Comparison of ENCODE assay signal across 19 cellular contexts in the genomic region with DNA sequence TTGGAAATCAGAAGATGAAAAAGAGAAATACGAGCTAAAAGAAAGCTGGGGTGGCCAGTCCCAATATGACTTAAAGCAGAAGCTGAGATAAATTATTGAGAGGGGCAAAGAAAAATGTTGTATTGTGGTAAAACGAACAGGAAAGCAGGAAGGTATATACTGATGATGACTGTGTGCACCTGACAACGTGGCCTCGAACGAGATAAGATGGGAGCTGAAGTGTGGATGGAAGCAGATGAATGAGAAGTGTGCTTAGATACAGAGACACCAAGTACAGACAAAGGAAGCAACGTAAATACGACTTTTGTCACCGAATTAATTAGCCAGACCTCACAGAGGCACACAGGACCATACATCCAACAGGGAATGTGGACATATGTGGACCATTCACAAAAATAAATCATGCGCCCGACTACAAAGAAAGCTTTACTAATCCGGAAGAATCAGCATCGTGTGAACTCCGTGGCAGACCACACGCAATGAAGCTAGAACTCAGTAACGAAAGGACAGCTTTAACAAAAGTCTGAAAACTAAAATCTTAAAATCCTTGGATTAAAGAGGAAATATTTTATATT.
DNase-seq lines count a peak whose midpoint lies in the region; ATAC-seq and TF ChIP-seq lines count a peak whose summit lies in the region.
"Had no signal": no experiment of that assay in that cellular context is flagged by ENCODE, and none has a peak within 500 bp of the region (broad histone marks: within the 10 kb centered on the region; RNA-seq: fewer than 3 reads in every experiment).

No MANE protein-coding gene starts in this region.

- H3K27ac Mint-ChIP-seq in activated CD4-positive, alpha-beta T cell treated with anti-CD3 and anti-CD28 coated beads, Interleukin-2, amount 10 ng/mL, durations not matched to agents 7 days and 5 days, result peak overlapping the region; percentile 89
- H3K27ac Mint-ChIP-seq in activated naive CD8-positive, alpha-beta T cell, result peak overlapping the region; percentile 89
- peak overlapping the region; percentile 38 to 87 for H3K27ac Mint-ChIP-seq in natural killer cell treated with Interleukin-12 subunit alpha and Interleukin-12 subunit beta and Interleukin-15 and Interleukin-18, amount 100 ng/mL, for 72 hours

- peaks cover 81% of the 10 kb centered on the region for H3K4me1 Mint-ChIP-seq in activated CD4-positive, alpha-beta T cell treated with anti-CD3 and anti-CD28 coated beads, Interleukin-2, amount 10 ng/mL, durations not matched to agents 7 days and 5 days
- H3K4me1 Mint-ChIP-seq in activated naive CD8-positive, alpha-beta T cell (ENCODE audit: low read depth), result peaks cover 72% of the 10 kb centered on the region
- peaks cover 40 to 49% of the 10 kb centered on the region in 2 donors for H3K4me1 Mint-ChIP-seq in natural killer cell treated with Interleukin-12 subunit alpha and Interleukin-12 subunit beta and Interleukin-15 and Interleukin-18, amount 100 ng/mL, for 72 hours (ENCODE audit: low read depth in 2 of 2)

- no peak for TF ChIP-seq CTCF in dorsolateral prefrontal cortex (IDR thresholded peaks at IDR 0.05 in 54 of 56, conservative IDR thresholded peaks at IDR 0.05 in 2 of 56; ENCODE audit: low read depth in 1 of 56, partially characterized antibody in 56 of 56)

- H3K27ac ChIP-seq in KOPT-K1 (ENCODE audit: low read depth, low read length, poor library complexity, severe bottlenecking) (peak overlapping the region; percentile 92), dorsolateral prefrontal cortex (no peak overlapping the region), substantia nigra (ENCODE audit: low read depth, low read length, poor library complexity, severe bottlenecking) (no peak overlapping the region)
- H3K27ac ChIP-seq: BLaER1 treated with 17β-estradiol and CSF1 and Interleukin-3, amounts not matched to agents 10 nM and 100 nM; cardiac muscle cell; prostate gland; spleen; upper lobe of left lung had no signal

- CTCF ChIA-PET in activated CD4-positive, alpha-beta T cell treated with anti-CD3 and anti-CD28 coated beads, Interleukin-2, amount 10 ng/mL, durations not matched to agents 7 days and 5 days (lab: Charles Lee), result interaction anchor here (0.8 to 1.9 kb wide), 4 partner anchors 12 to 136 kb away, joined by 3 to 8 read pairs (median 4); no protein-coding TSS in a partner anchor

- peaks cover 21% of the 10 kb centered on the region for H3K36me3 ChIP-seq in KOPT-K1 (ENCODE audit: insufficient read depth, low read length)
- H3K36me3 ChIP-seq: cardiac muscle cell, prostate gland, upper lobe of left lung had no signal

- no peaks in the 10 kb centered on the region for H3K27me3 ChIP-seq in dorsolateral prefrontal cortex
- H3K27me3 ChIP-seq: BLaER1 treated with 17β-estradiol and CSF1 and Interleukin-3, amounts not matched to agents 10 nM and 100 nM; cardiac muscle cell; spleen; upper lobe of left lung had no signal

- H3K9me3 ChIP-seq in KOPT-K1 (ENCODE audit: insufficient read depth, low read length, poor library complexity, severe bottlenecking), result no peaks in the 10 kb centered on the region
- H3K9me3 ChIP-seq: A549; BLaER1 treated with 17β-estradiol and CSF1 and Interleukin-3, amounts not matched to agents 10 nM and 100 nM; prostate gland; spleen; upper lobe of left lung had no signal

- no peaks in the 10 kb centered on the region for H3K27me3 Mint-ChIP-seq in activated CD4-positive, alpha-beta T cell treated with anti-CD3 and anti-CD28 coated beads, Interleukin-2, amount 10 ng/mL, durations not matched to agents 7 days and 5 days
- no peaks in the 10 kb centered on the region for H3K27me3 Mint-ChIP-seq in activated naive CD8-positive, alpha-beta T cell
- H3K27me3 Mint-ChIP-seq in natural killer cell treated with Interleukin-12 subunit alpha and Interleukin-12 subunit beta and Interleukin-15 and Interleukin-18, amount 100 ng/mL, for 72 hours, result no peaks in the 10 kb centered on the region

- H3K4me3 ChIP-seq in dorsolateral prefrontal cortex, result no peak overlapping the region
- H3K4me3 ChIP-seq: A549; BLaER1 treated with 17β-estradiol and CSF1 and Interleukin-3, amounts not matched to agents 10 nM and 100 nM; cardiac muscle cell; lung; prostate gland; spleen; upper lobe of left lung had no signal

- intact Hi-C loops in dorsolateral prefrontal cortex (cut with DNase I), result no loop called here

- no peak for DNase-seq in activated CD4-positive, alpha-beta T cell treated with anti-CD3 and anti-CD28 coated beads, Interleukin-2, amount 10 ng/mL, durations not matched to agents 7 days and 5 days
- DNase-seq in activated CD4-positive, alpha-beta T cell treated with anti-CD3 and anti-CD28 coated beads for 4 hours, result no peak
- no peak for DNase-seq in natural killer cell treated with Interleukin-12 subunit alpha and Interleukin-12 subunit beta and Interleukin-15 and Interleukin-18, amount 100 ng/mL, for 72 hours (ENCODE audit: low spot score)
- DNase-seq in dorsolateral prefrontal cortex, result no peak
- no peak for DNase-seq in substantia nigra (lab: John Stamatoyannopoulos, UW)
- DNase-seq: DMS53; effector CD8-positive, alpha-beta T cell; Karpas-422; NCI-H2171; spleen; upper lobe of left lung had no signal

- H3K36me3 Mint-ChIP-seq in activated CD4-positive, alpha-beta T cell treated with anti-CD3 and anti-CD28 coated beads, Interleukin-2, amount 10 ng/mL, durations not matched to agents 7 days and 5 days (ENCODE audit: low read depth), result peaks cover 44% of the 10 kb centered on the region
- H3K36me3 Mint-ChIP-seq in activated naive CD8-positive, alpha-beta T cell, result peaks cover 3% of the 10 kb centered on the region
- no peaks in the 10 kb centered on the region for H3K36me3 Mint-ChIP-seq in natural killer cell treated with Interleukin-12 subunit alpha and Interleukin-12 subunit beta and Interleukin-15 and Interleukin-18, amount 100 ng/mL, for 72 hours

- ATAC-seq in natural killer cell treated with Interleukin-12 subunit alpha and Interleukin-12 subunit beta and Interleukin-15 and Interleukin-18, amount 100 ng/mL, for 72 hours, result no peak
- ATAC-seq in GM18511 (IDR thresholded peaks at IDR 0.05; ENCODE audit: unreplicated experiment), result no peak
- ATAC-seq: A549 had no signal

- no peak overlapping the region for H3K4me3 Mint-ChIP-seq in activated CD4-positive, alpha-beta T cell treated with anti-CD3 and anti-CD28 coated beads, Interleukin-2, amount 10 ng/mL, durations not matched to agents 7 days and 5 days
- peak overlapping the region; percentile 44 for H3K4me3 Mint-ChIP-seq in activated naive CD8-positive, alpha-beta T cell
- peak overlapping the region; percentile 60 for H3K4me3 Mint-ChIP-seq in natural killer cell treated with Interleukin-12 subunit alpha and Interleukin-12 subunit beta and Interleukin-15 and Interleukin-18, amount 100 ng/mL, for 72 hours

- peaks cover 3% of the 10 kb centered on the region for H3K9me3 Mint-ChIP-seq in activated CD4-positive, alpha-beta T cell treated with anti-CD3 and anti-CD28 coated beads, Interleukin-2, amount 10 ng/mL, durations not matched to agents 7 days and 5 days
- no peaks in the 10 kb centered on the region for H3K9me3 Mint-ChIP-seq in activated naive CD8-positive, alpha-beta T cell (ENCODE audit: low read depth)
- H3K9me3 Mint-ChIP-seq in natural killer cell treated with Interleukin-12 subunit alpha and Interleukin-12 subunit beta and Interleukin-15 and Interleukin-18, amount 100 ng/mL, for 72 hours, result no peaks in the 10 kb centered on the region

- POLR2A ChIA-PET in activated CD4-positive, alpha-beta T cell treated with anti-CD3 and anti-CD28 coated beads, Interleukin-2, amount 10 ng/mL, durations not matched to agents 7 days and 5 days (lab: Charles Lee), result interaction anchor here (0.5 to 1.0 kb wide), 4 partner anchors 31 to 114 kb away, joined by 3 to 7 read pairs (median 3); no protein-coding TSS in a partner anchor
